In the genomic region with DNA sequence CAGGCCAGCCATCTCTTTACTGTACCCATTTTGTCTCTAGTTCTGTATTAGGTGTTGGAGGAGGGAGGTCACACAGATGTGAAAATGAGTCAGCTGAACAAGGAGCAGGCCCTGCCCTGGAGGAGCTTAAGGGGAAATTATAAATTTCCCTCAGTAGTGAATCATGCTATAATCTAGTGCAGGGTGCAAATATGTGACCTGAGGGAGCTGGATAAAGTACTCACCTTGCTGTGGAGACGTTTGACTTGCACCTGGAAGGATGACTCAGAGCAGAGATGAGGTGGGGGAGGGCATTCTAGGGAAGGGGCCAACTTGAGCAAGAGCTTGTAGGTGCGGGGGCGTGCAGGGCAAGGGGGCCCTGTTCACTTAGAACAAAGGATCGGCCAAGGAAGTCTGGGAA, we compare ENCODE assay signal across 27 cellular contexts.
DNase-seq lines count a peak whose midpoint lies in the region; FAIRE-seq and TF ChIP-seq lines count a peak whose summit lies in the region.
"Had no signal": no experiment of that assay in that cellular context is flagged by ENCODE, and none has a peak within 500 bp of the region (broad histone marks: within the 10 kb centered on the region; RNA-seq: fewer than 3 reads in every experiment).

No MANE protein-coding gene starts in this region.

- no peaks in the 10 kb centered on the region for H3K9me3 ChIP-seq in breast epithelium
- peaks cover 2% of the 10 kb centered on the region for H3K9me3 ChIP-seq in keratinocyte (ENCODE audit: control insufficient read depth, low read depth, low read length)
- H3K9me3 ChIP-seq: mucosa of descending colon, spleen had no signal

- peak overlapping the region; percentile 13 for H3K27ac Mint-ChIP-seq in MCF 10A (ENCODE audit: low read depth, unreplicated experiment)
- H3K27ac Mint-ChIP-seq: CD14-positive monocyte had no signal

- H3K4me2 ChIP-seq in keratinocyte (ENCODE audit: control insufficient read depth, extremely low read depth, insufficient read depth, low read depth, low read length): peak overlapping the region; percentile 60

- no peaks in the 10 kb centered on the region for H3K36me3 ChIP-seq in breast epithelium
- no peaks in the 10 kb centered on the region for H3K36me3 ChIP-seq in bronchial epithelial cell (ENCODE audit: control insufficient read depth, insufficient read depth, low read length)
- no peaks in the 10 kb centered on the region for H3K36me3 ChIP-seq in keratinocyte (ENCODE audit: control insufficient read depth in 2 of 2, extremely low read depth in 1 of 2, insufficient read depth in 2 of 2, low read length in 2 of 2)
- H3K36me3 ChIP-seq: spleen had no signal

- no peak for TF ChIP-seq CTCF in MCF 10A (IDR thresholded peaks at IDR 0.05; ENCODE audit: unreplicated experiment)
- no peak for TF ChIP-seq CTCF in breast epithelium (IDR thresholded peaks at IDR 0.05)
- TF ChIP-seq CTCF in bronchial epithelial cell (IDR thresholded peaks at IDR 0.05; ENCODE audit: insufficient read depth, low read length, severe bottlenecking): no peak
- no peak for TF ChIP-seq CTCF in keratinocyte (optimal IDR thresholded peaks at IDR 0.05 in 1 of 3, IDR thresholded peaks at IDR 0.05 in 1 of 3, conservative IDR thresholded peaks at IDR 0.05 in 1 of 3; ENCODE audit: extremely low read depth in 1 of 3, insufficient read depth in 2 of 3, low read length in 3 of 3)

- BruUV-seq in MCF 10A (replicated peaks; lab: Mats Ljungman, UMichigan): no TSS peak

- H3K4me3 Mint-ChIP-seq in MCF 10A (ENCODE audit: unreplicated experiment): peak overlapping the region; percentile 1
- H3K4me3 Mint-ChIP-seq: CD14-positive monocyte had no signal

- CTCF ChIA-PET in MCF 10A (lab: Yijun Ruan, JAX): interaction anchor here (0.6 to 2.2 kb wide), 4 partner anchors 11 to 472 kb away, joined by 3 to 9 read pairs (median 3); no protein-coding TSS in a partner anchor

- POLR2A ChIA-PET in MCF 10A (lab: Yijun Ruan, JAX): interaction anchor here (0.5 to 1.3 kb wide), 7 partner anchors 8 to 137 kb away, joined by 3 to 6 read pairs (median 3); no protein-coding TSS in a partner anchor

- H3K9me1 ChIP-seq in keratinocyte (ENCODE audit: control insufficient read depth, extremely low read depth, insufficient read depth, low read length): no peaks in the 10 kb centered on the region

- dilution Hi-C loops in keratinocyte (cut with MboI; ENCODE audit: extremely low pct_ligation_motif_present, low sequenced_read_pairs): no loop called here

- H3K9ac ChIP-seq in keratinocyte (ENCODE audit: control insufficient read depth, extremely low read depth, insufficient read depth, low read length): peak overlapping the region; percentile 47

- no peaks in the 10 kb centered on the region for H3K79me2 ChIP-seq in keratinocyte (ENCODE audit: control insufficient read depth, insufficient read depth, low read length)

- no peaks in the 10 kb centered on the region for H3K27me3 ChIP-seq in breast epithelium
- no peaks in the 10 kb centered on the region for H3K27me3 ChIP-seq in bronchial epithelial cell (ENCODE audit: control insufficient read depth, insufficient read depth, low read length)
- no peaks in the 10 kb centered on the region for H3K27me3 ChIP-seq in keratinocyte (ENCODE audit: control insufficient read depth, extremely low read depth, insufficient read depth, low read length)

- TF ChIP-seq POLR2A in breast epithelium (IDR thresholded peaks at IDR 0.05): no peak

- no peak overlapping the region for H3K4me3 ChIP-seq in breast epithelium
- H3K4me3 ChIP-seq in bronchial epithelial cell (ENCODE audit: low read depth, low read length): no peak overlapping the region
- H3K4me3 ChIP-seq in keratinocyte (ENCODE audit: control insufficient read depth in 2 of 3, extremely low read depth in 1 of 3, insufficient read depth in 2 of 3, low read depth in 1 of 3, low read length in 3 of 3): peak overlapping the region in 1 of 3 experiments; percentile 26
- H3K4me3 ChIP-seq: mucosa of descending colon, spleen had no signal

- H3K27me3 Mint-ChIP-seq in MCF 10A (ENCODE audit: insufficient read depth, unreplicated experiment): no peaks in the 10 kb centered on the region

- H3K4me1 Mint-ChIP-seq in MCF 10A (ENCODE audit: insufficient read depth, unreplicated experiment): peaks cover 30% of the 10 kb centered on the region

- H3K9me3 Mint-ChIP-seq in MCF 10A (ENCODE audit: unreplicated experiment): peaks cover 5% of the 10 kb centered on the region

- H4K20me1 ChIP-seq in keratinocyte (ENCODE audit: control insufficient read depth, extremely low read depth, insufficient read depth, low read length): no peaks in the 10 kb centered on the region

- intact Hi-C loops in MCF 10A (cut with micrococcal nuclease) (no loop called here), breast epithelium (cut with DNase I; ENCODE audit: low total_unique reads) (no loop called here)

- no peaks in the 10 kb centered on the region for H3K4me1 ChIP-seq in breast epithelium
- peaks cover 23% of the 10 kb centered on the region for H3K4me1 ChIP-seq in keratinocyte (ENCODE audit: control insufficient read depth, extremely low read depth, insufficient read depth, low read length)

- peaks cover 10% of the 10 kb centered on the region for H3K36me3 Mint-ChIP-seq in MCF 10A (ENCODE audit: insufficient read depth, unreplicated experiment)
- H3K36me3 Mint-ChIP-seq: CD14-positive monocyte had no signal

- no peak for FAIRE-seq in bronchial epithelial cell (lab: Jason Lieb, UNC)
- peak; percentile 93 for FAIRE-seq in keratinocyte (lab: Jason Lieb, UNC)
- FAIRE-seq in urothelium cell line (lab: Jason Lieb, UNC): peak; percentile 98
- FAIRE-seq: colon, endometrium, frontal cortex, GM12892 had no signal

- H3K27ac ChIP-seq in breast epithelium: no peak overlapping the region
- H3K27ac ChIP-seq in keratinocyte (ENCODE audit: control insufficient read depth, insufficient read depth, low read length): peak overlapping the region; percentile 67
- H3K27ac ChIP-seq: spleen had no signal

- DNase-seq in MCF 10A (ENCODE audit: unreplicated experiment): peak; percentile 89
- DNase-seq in breast epithelium (ENCODE audit: low spot score in 2 of 2): no peak
- peak; percentile 98 for DNase-seq in bronchial epithelial cell (ENCODE audit: low read depth)
- peak; percentile 95 for DNase-seq in keratinocyte (ENCODE audit: low read depth, low spot score)
- DNase-seq in urothelium cell line (ENCODE audit: low spot score): peak; percentile 89
- no peak for DNase-seq in NOMO-1 (lab: John Stamatoyannopoulos, UW; ENCODE audit: unreplicated experiment in 2 of 2)
- no peak for DNase-seq in SIG-M5 treated with dmso at 0.1 percent for 504 hours (lab: John Stamatoyannopoulos, UW; ENCODE audit: unreplicated experiment)
- no peak for DNase-seq in stimulated activated CD4-positive, alpha-beta T cell treated with anti-CD3 and anti-CD28 coated beads, Interleukin-15, amount 100 ng/mL, for 24 hours
- DNase-seq: activated CD4-positive, alpha-beta T cell treated with anti-CD3 and anti-CD28 coated beads, Interleukin-2, amount 50 U/mL, for 4 hours; activated naive CD4-positive, alpha-beta T cell treated with Interleukin-2 at 50 U/mL for 16 hours; activated T-cell treated with anti-CD3 and anti-CD28 coated beads, Interleukin-2, amount 50 U/mL, for 1 hour; Karpas-422; mucosa of descending colon; NCI-H1048; NCI-H2029 treated with DMSO at 0.1 percent for 48 hours; NCI-H510A; NK-92 treated with Interleukin-12 subunit alpha and Interleukin-12 subunit beta, amount 100 ng/mL, for 24 hours; retina; SHP77 treated with DMSO at 0.1 percent for 48 hours; spleen; stimulated activated CD8-positive, alpha-beta memory T cell treated with anti-CD3 and anti-CD28 coated beads, Interleukin-4, amount 100 ng/mL, for 48 hours; T-helper 1 cell had no signal

- H2AFZ ChIP-seq in keratinocyte (ENCODE audit: control insufficient read depth, low read length): peak overlapping the region; percentile 50

Comparison
In these comparisons a context has a peak if more than half of its experiments do, and no peak if none do; other contexts are left out.
1. DNase-seq: peak in MCF 10A (single experiment), bronchial epithelial cell (single experiment), keratinocyte (single experiment) and urothelium cell line (single experiment); none in breast epithelium (0 of 2), NOMO-1 (0 of 2), SIG-M5 treated with dmso at 0.1 percent for 504 hours (single experiment) and stimulated activated CD4-positive, alpha-beta T cell treated with anti-CD3 and anti-CD28 coated beads, Interleukin-15, amount 100 ng/mL, for 24 hours (single experiment).